ENCODE assay signal across 12 cellular contexts in genomic region chr21:33433001-33433400, GRCh38. TPM values are rescaled to one million over a fixed set of nuclear protein-coding genes. Genes with fewer than 3 reads are reported as not detected.
DNase-seq lines count a peak whose midpoint lies in the region; ATAC-seq and TF ChIP-seq lines count a peak whose summit lies in the region.
"Had no signal": no experiment of that assay in that cellular context is flagged by ENCODE, and none has a peak within 500 bp of the region (broad histone marks: within the 10 kb centered on the region; RNA-seq: fewer than 3 reads in every experiment).

No MANE protein-coding gene starts in this region.

- TF ChIP-seq CTCF in natural killer cell (IDR thresholded peaks at IDR 0.05) (no peak), MCF 10A (IDR thresholded peaks at IDR 0.05; ENCODE audit: unreplicated experiment) (no peak), osteoblast (IDR thresholded peaks at IDR 0.05; ENCODE audit: extremely low read depth, low read depth, low read length) (no peak)

- H3K27me3 ChIP-seq in osteoblast (ENCODE audit: insufficient read depth, low read length), result no peaks in the 10 kb centered on the region

- H4K20me1 ChIP-seq in osteoblast (ENCODE audit: insufficient read depth, low read length), result peaks cover 10% of the 10 kb centered on the region

- H3K9me3 ChIP-seq in osteoblast (ENCODE audit: low read depth, low read length), result no peaks in the 10 kb centered on the region
- H3K9me3 ChIP-seq: prostate gland had no signal

- POLR2A ChIA-PET in MCF 10A (lab: Yijun Ruan, JAX), result interaction anchor here (2.4 to 12.1 kb wide), 2 partner anchors 25 to 52 kb away, joined by 28 to 236 read pairs; partner anchors contain the start of gene IFNGR2

- H3K4me1 Mint-ChIP-seq in natural killer cell treated with Interleukin-12 subunit alpha and Interleukin-12 subunit beta and Interleukin-15 and Interleukin-18, amount 100 ng/mL, for 72 hours (ENCODE audit: low read depth in 2 of 2), result peaks cover 15 to 19% of the 10 kb centered on the region in 2 donors
- H3K4me1 Mint-ChIP-seq in natural killer cell, result no peaks in the 10 kb centered on the region
- H3K4me1 Mint-ChIP-seq in MCF 10A (ENCODE audit: insufficient read depth, unreplicated experiment), result peaks cover 32% of the 10 kb centered on the region
- H3K4me1 Mint-ChIP-seq in naive B cell, result peaks cover 29 to 64% (median 51%) of the 10 kb centered on the region in 3 donors
- H3K4me1 Mint-ChIP-seq: WTC11 had no signal

- H3K79me2 ChIP-seq in osteoblast (ENCODE audit: insufficient read depth, low read length), result peaks cover 17% of the 10 kb centered on the region

- DNase-seq in natural killer cell treated with Interleukin-12 subunit alpha and Interleukin-12 subunit beta and Interleukin-15 and Interleukin-18, amount 100 ng/mL, for 72 hours (ENCODE audit: low spot score), result no peak
- DNase-seq in natural killer cell, result no peak
- DNase-seq in MCF 10A (ENCODE audit: unreplicated experiment), result no peak
- no peak for DNase-seq in naive B cell
- no peak for DNase-seq in CD1c-positive myeloid dendritic cell (ENCODE audit: extremely low spot score)
- DNase-seq in RKO (ENCODE audit: low spot score), result no peak
- no peak for DNase-seq in LoVo (ENCODE audit: low spot score)
- DNase-seq in osteoblast (ENCODE audit: insufficient read length, low spot score, missing footprints), result no peak
- DNase-seq: NCI-H187, NCI-H524 had no signal

- no peak overlapping the region for H3K4me3 ChIP-seq in osteoblast (ENCODE audit: insufficient read depth, low read length)
- H3K4me3 ChIP-seq: prostate gland had no signal

- peak overlapping the region; percentile 39 for H3K4me3 Mint-ChIP-seq in natural killer cell treated with Interleukin-12 subunit alpha and Interleukin-12 subunit beta and Interleukin-15 and Interleukin-18, amount 100 ng/mL, for 72 hours
- H3K4me3 Mint-ChIP-seq in natural killer cell (no peak overlapping the region), MCF 10A (ENCODE audit: unreplicated experiment) (no peak overlapping the region), naive B cell (peak overlapping the region in 3 of 8 donors; percentile 26 to 44 (median 43))
- H3K4me3 Mint-ChIP-seq: WTC11 had no signal

- intact Hi-C loops in natural killer cell (cut with micrococcal nuclease) (no loop called here), MCF 10A (cut with micrococcal nuclease) (no loop called here)

- CTCF ChIA-PET in MCF 10A (lab: Yijun Ruan, JAX), result interaction anchor here (0.8 to 1.2 kb wide), 2 partner anchors 12 to 15 kb away, joined by 3 to 7 read pairs; no protein-coding TSS in a partner anchor

- H3K36me3 Mint-ChIP-seq in natural killer cell treated with Interleukin-12 subunit alpha and Interleukin-12 subunit beta and Interleukin-15 and Interleukin-18, amount 100 ng/mL, for 72 hours, result peaks cover 25% of the 10 kb centered on the region
- H3K36me3 Mint-ChIP-seq in natural killer cell (peaks cover 34% of the 10 kb centered on the region), MCF 10A (ENCODE audit: insufficient read depth, unreplicated experiment) (peaks cover 100% of the 10 kb centered on the region), naive B cell (peaks cover 18 to 25% of the 10 kb centered on the region in 2 donors)

- H3K27ac ChIP-seq in osteoblast (ENCODE audit: low read depth, low read length), result no peak overlapping the region

- no peaks in the 10 kb centered on the region for H3K27me3 Mint-ChIP-seq in natural killer cell treated with Interleukin-12 subunit alpha and Interleukin-12 subunit beta and Interleukin-15 and Interleukin-18, amount 100 ng/mL, for 72 hours
- H3K27me3 Mint-ChIP-seq in natural killer cell (ENCODE audit: low read depth in 2 of 2), result no peaks in the 10 kb centered on the region
- no peaks in the 10 kb centered on the region for H3K27me3 Mint-ChIP-seq in MCF 10A (ENCODE audit: insufficient read depth, unreplicated experiment)
- H3K27me3 Mint-ChIP-seq in naive B cell, result no peaks in the 10 kb centered on the region

- no peaks in the 10 kb centered on the region for H3K9me3 Mint-ChIP-seq in natural killer cell treated with Interleukin-12 subunit alpha and Interleukin-12 subunit beta and Interleukin-15 and Interleukin-18, amount 100 ng/mL, for 72 hours
- H3K9me3 Mint-ChIP-seq in natural killer cell (no peaks in the 10 kb centered on the region), MCF 10A (ENCODE audit: unreplicated experiment) (no peaks in the 10 kb centered on the region), naive B cell (no peaks in the 10 kb centered on the region)
- H3K9me3 Mint-ChIP-seq: WTC11 had no signal

- ATAC-seq in natural killer cell treated with Interleukin-12 subunit alpha and Interleukin-12 subunit beta and Interleukin-15 and Interleukin-18, amount 100 ng/mL, for 72 hours, result no peak
- no peak for ATAC-seq in natural killer cell
- ATAC-seq in naive B cell (ENCODE audit: low read depth in 2 of 2), result no peak
- ATAC-seq: WTC11 had no signal

- H3K27ac Mint-ChIP-seq in natural killer cell treated with Interleukin-12 subunit alpha and Interleukin-12 subunit beta and Interleukin-15 and Interleukin-18, amount 100 ng/mL, for 72 hours, result peak overlapping the region in 1 of 2 donors; percentile 49
- H3K27ac Mint-ChIP-seq in natural killer cell (no peak overlapping the region), MCF 10A (ENCODE audit: low read depth, unreplicated experiment) (peak overlapping the region; percentile 64), naive B cell (peak overlapping the region; percentile 77 to 98 (median 88))
- H3K27ac Mint-ChIP-seq: WTC11 had no signal

- H3K4me1 ChIP-seq in osteoblast (ENCODE audit: insufficient read depth, low read length), result peaks cover 17% of the 10 kb centered on the region

- no peak overlapping the region for H3K4me2 ChIP-seq in osteoblast (ENCODE audit: insufficient read depth, low read length)

- BruUV-seq in MCF 10A (replicated peaks; lab: Mats Ljungman, UMichigan), result no TSS peak

- H2AFZ ChIP-seq in osteoblast (ENCODE audit: low read length), result no peak overlapping the region

- peaks cover 78% of the 10 kb centered on the region for H3K36me3 ChIP-seq in osteoblast (ENCODE audit: insufficient read depth, low read length)

RNA-seq across cellular contexts. Expression of gene IFNGR2, which starts 29.8 kb away (rescaled TPM):
- total RNA-seq in natural killer cell treated with Interleukin-12 subunit alpha and Interleukin-12 subunit beta and Interleukin-15 and Interleukin-18, amount 100 ng/mL, for 72 hours, result 1 to 10 TPM in 1 of 2 donors, not detected in 1; 1.6 TPM
- 10 to 100 TPM in 1 of 3 donors, 1 to 10 TPM in 2; 3.6 to 16.5 (median 8.6) TPM for total RNA-seq in natural killer cell
- total RNA-seq in MCF 10A (2022), result 77.0 and 87.7 TPM in 2 replicates
- 100 to 1,000 TPM; 120 to 177 (median 144) TPM for polyA plus RNA-seq in naive B cell (ENCODE audit: low read depth in 6 of 6)
- 60.1 and 63.1 TPM in 2 replicates for total RNA-seq in osteoblast

RNA-seq across cellular contexts. Expression of gene TMEM50B, which starts 46.8 kb away (rescaled TPM):
- 10 to 100 TPM; 19.5 to 24.7 TPM for total RNA-seq in natural killer cell treated with Interleukin-12 subunit alpha and Interleukin-12 subunit beta and Interleukin-15 and Interleukin-18, amount 100 ng/mL, for 72 hours
- total RNA-seq in natural killer cell (10 to 100 TPM; 34.5 to 42.1 (median 40.5) TPM), MCF 10A (2022) (20.7 and 27.8 TPM in 2 replicates), osteoblast (29.3 and 34.2 TPM in 2 replicates)
- 10 to 100 TPM; 35.5 to 46.2 (median 40.6) TPM for polyA plus RNA-seq in naive B cell (ENCODE audit: low read depth in 6 of 6)

RNA-seq across cellular contexts. Expression of gene DNAJC28, which starts 58.5 kb away (rescaled TPM):
- under 1 TPM; 0.52 to 0.86 TPM for total RNA-seq in natural killer cell treated with Interleukin-12 subunit alpha and Interleukin-12 subunit beta and Interleukin-15 and Interleukin-18, amount 100 ng/mL, for 72 hours
- total RNA-seq in natural killer cell, result under 1 TPM in 2 of 3 donors, not detected in 1; 0.41 to 0.63 TPM
- 0.28 and 0.39 TPM in 2 replicates for total RNA-seq in MCF 10A (2022)
- polyA plus RNA-seq in naive B cell (ENCODE audit: low read depth in 6 of 6), result 1 to 10 TPM in 2 of 6 donors, under 1 TPM in 3, not detected in 1; 0.38 to 1.6 (median 0.93) TPM
- total RNA-seq in osteoblast, result 3.2 and 4.0 TPM in 2 replicates

Comparison
In these comparisons a context has a peak if more than half of its experiments do, and no peak if none do; other contexts are left out.
1. H3K27ac Mint-ChIP-seq: peak in MCF 10A (single experiment) and naive B cell (6 of 6); none in natural killer cell (0 of 2).